In genomic region chr7:100127866-100128601, GRCh38 we compare ENCODE assay signal across 8 cellular contexts. TPM values are rescaled to one million over a fixed set of nuclear protein-coding genes. Genes with fewer than 3 reads are reported as not detected.
DNase-seq lines count a peak whose midpoint lies in the region; ATAC-seq and TF ChIP-seq lines count a peak whose summit lies in the region.

No MANE protein-coding gene starts in this region.

- intact Hi-C loops in esophagus muscularis mucosa (cut with DNase I), result loop anchor here (1.0 to 5.0 kb wide), 4 partner anchors 20 to 136 kb away; partner anchors contain the start of genes AP4M1, LAMTOR4, MCM7 and ZNF3

- H3K27me3 ChIP-seq in esophagus muscularis mucosa (no peaks in the 10 kb centered on the region), neutrophil (peaks cover 16% of the 10 kb centered on the region)

- no peak for TF ChIP-seq POLR2A in esophagus muscularis mucosa (IDR thresholded peaks at IDR 0.05; ENCODE audit: low read depth)

- TF ChIP-seq CTCF in esophagus muscularis mucosa (IDR thresholded peaks at IDR 0.05) (no peak), neutrophil (IDR thresholded peaks at IDR 0.05) (no peak)

- no peak for TF ChIP-seq EP300 in esophagus muscularis mucosa (IDR thresholded peaks at IDR 0.05)

- H3K4me1 ChIP-seq in esophagus muscularis mucosa (peaks cover 24 to 50% (median 37%) of the 10 kb centered on the region in 4 donors), neutrophil (ENCODE audit: control insufficient read depth in 1 of 2, insufficient read depth in 1 of 2, low read depth in 1 of 2, low read length in 1 of 2) (peaks cover 41 to 47% of the 10 kb centered on the region in 2 experiments)

- peak; percentile 31 for DNase-seq in DMS79 (lab: John Stamatoyannopoulos, UW)
- peak; percentile 22 for DNase-seq in activated CD4-positive, alpha-beta T cell treated with anti-CD3 and anti-CD28 coated beads, Interleukin-2, amount 50 U/mL, for 1 hour
- DNase-seq in esophagus muscularis mucosa (ENCODE audit: extremely low spot score), result no peak
- no peak for DNase-seq in NCI-H510A (lab: John Stamatoyannopoulos, UW)
- DNase-seq in AG20443 (ENCODE audit: low spot score), result no peak

- H3K27ac ChIP-seq in esophagus muscularis mucosa (replicated peaks in 1 of 4) (peak overlapping the region; percentile 92 to 97 (median 96)), neutrophil (peak overlapping the region; percentile 87)

- peak overlapping the region; percentile 78 to 99 (median 95) for H3K4me3 ChIP-seq in esophagus muscularis mucosa
- peak overlapping the region; percentile 97 to 98 for H3K4me3 ChIP-seq in neutrophil (ENCODE audit: low read depth in 1 of 2, low read length in 1 of 2)

- no peaks in the 10 kb centered on the region for H3K9me3 ChIP-seq in esophagus muscularis mucosa
- H3K9me3 ChIP-seq in neutrophil, result no peaks in the 10 kb centered on the region

- H3K36me3 ChIP-seq in esophagus muscularis mucosa (peaks cover 0 to 20% (median 9%) of the 10 kb centered on the region in 4 donors), neutrophil (no peaks in the 10 kb centered on the region)

- ATAC-seq in HG03520 (IDR thresholded peaks at IDR 0.05; ENCODE audit: unreplicated experiment), result peak; percentile 4
- no peak for ATAC-seq in GM21786 (IDR thresholded peaks at IDR 0.05; ENCODE audit: unreplicated experiment)

- 2% methylated on average over 28 of the region's 37 CpGs for WGBS in esophagus muscularis mucosa

RNA-seq across cellular contexts. Expression of gene MBLAC1, which starts 1.3 kb away (rescaled TPM):
- 1 to 10 TPM; 3.1 to 8.8 (median 5.0) TPM for total RNA-seq in esophagus muscularis mucosa

RNA-seq across cellular contexts. Expression of gene CNPY4, which starts 8.6 kb away (rescaled TPM):
- 10 to 100 TPM in 3 of 4 donors, 1 to 10 TPM in 1; 8.3 to 16.2 (median 13.3) TPM for total RNA-seq in esophagus muscularis mucosa

RNA-seq across cellular contexts. Expression of gene TAF6, which starts 8.9 kb away (rescaled TPM):
- total RNA-seq in esophagus muscularis mucosa, result 10 to 100 TPM; 48.5 to 92.1 (median 77.8) TPM

RNA-seq across cellular contexts. Expression of gene LAMTOR4, which starts 20.7 kb away (rescaled TPM):
- total RNA-seq in esophagus muscularis mucosa, result 100 to 1,000 TPM; 117 to 184 (median 152) TPM

RNA-seq across cellular contexts. Expression of gene AP4M1, which starts 26.6 kb away (rescaled TPM):
- total RNA-seq in esophagus muscularis mucosa, result 10 to 100 TPM; 19.9 to 31.7 (median 26.1) TPM

Comparison
In these comparisons a context has a peak if more than half of its experiments do, and no peak if none do; other contexts are left out.
1. DNase-seq: peak in DMS79 (single experiment) and activated CD4-positive, alpha-beta T cell treated with anti-CD3 and anti-CD28 coated beads, Interleukin-2, amount 50 U/mL, for 1 hour (single experiment); none in esophagus muscularis mucosa (single experiment), NCI-H510A (single experiment) and AG20443 (single experiment).